In the genomic region with DNA sequence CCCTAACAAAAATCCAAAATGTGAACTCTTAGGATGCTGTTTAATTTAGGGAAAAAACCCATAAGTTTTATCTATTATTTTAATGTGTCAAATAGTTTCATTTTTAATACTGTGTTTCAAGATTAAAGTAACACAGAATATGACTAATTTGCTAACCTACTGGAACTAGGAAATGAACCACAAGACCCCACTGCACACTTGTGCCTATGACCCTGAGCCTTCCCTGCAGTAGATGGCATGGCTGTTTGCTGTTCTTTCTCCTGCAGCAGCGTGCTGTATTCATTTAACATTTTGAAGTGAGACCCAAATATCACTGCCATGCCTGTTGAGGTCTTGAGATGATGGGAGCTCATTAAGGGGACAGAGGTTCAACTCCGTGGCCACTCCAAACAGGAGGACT, we compare ENCODE assay signal across 23 cellular contexts.
DNase-seq lines count a peak whose midpoint lies in the region; ATAC-seq lines count a peak whose summit lies in the region.
"Had no signal": no experiment of that assay in that cellular context is flagged by ENCODE, and none has a peak within 500 bp of the region (broad histone marks: within the 10 kb centered on the region; RNA-seq: fewer than 3 reads in every experiment).

No MANE protein-coding gene starts in this region.

- no peak overlapping the region for H3K4me3 Mint-ChIP-seq in activated CD4-positive, alpha-beta T cell treated with anti-CD3 and anti-CD28 coated beads for 36 hours
- no peak overlapping the region for H3K4me3 Mint-ChIP-seq in activated CD4-positive, alpha-beta T cell treated with anti-CD3 and anti-CD28 coated beads, Interleukin-2, amount 10 ng/mL, durations not matched to agents 7 days and 5 days
- H3K4me3 Mint-ChIP-seq in activated T-cell treated with anti-CD3 and anti-CD28 coated beads, Interleukin-2, amount 50 U/mL, for 72 hours, result no peak overlapping the region
- H3K4me3 Mint-ChIP-seq: CD14-positive monocyte; CD4-positive, CD25-positive, alpha-beta regulatory T cell; CD8-positive, alpha-beta memory T cell had no signal

- no peaks in the 10 kb centered on the region for H3K36me3 Mint-ChIP-seq in activated CD4-positive, alpha-beta T cell treated with anti-CD3 and anti-CD28 coated beads for 36 hours (ENCODE audit: low read depth)
- peaks cover 3% of the 10 kb centered on the region for H3K36me3 Mint-ChIP-seq in activated CD4-positive, alpha-beta T cell treated with anti-CD3 and anti-CD28 coated beads, Interleukin-2, amount 10 ng/mL, durations not matched to agents 7 days and 5 days (ENCODE audit: low read depth)
- H3K36me3 Mint-ChIP-seq in activated T-cell treated with anti-CD3 and anti-CD28 coated beads, Interleukin-2, amount 50 U/mL, for 72 hours (ENCODE audit: insufficient read depth in 2 of 2), result peaks cover 0 to 2% of the 10 kb centered on the region in 2 donors
- H3K36me3 Mint-ChIP-seq: CD14-positive monocyte; CD4-positive, CD25-positive, alpha-beta regulatory T cell; CD8-positive, alpha-beta memory T cell had no signal

- peaks cover 4% of the 10 kb centered on the region for H3K9me3 Mint-ChIP-seq in activated CD4-positive, alpha-beta T cell treated with anti-CD3 and anti-CD28 coated beads for 36 hours (ENCODE audit: low read depth)
- peaks cover 4% of the 10 kb centered on the region for H3K9me3 Mint-ChIP-seq in activated CD4-positive, alpha-beta T cell treated with anti-CD3 and anti-CD28 coated beads, Interleukin-2, amount 10 ng/mL, durations not matched to agents 7 days and 5 days
- H3K9me3 Mint-ChIP-seq in activated T-cell treated with anti-CD3 and anti-CD28 coated beads, Interleukin-2, amount 50 U/mL, for 72 hours, result peaks cover 0 to 1% of the 10 kb centered on the region in 2 donors

- ATAC-seq in activated CD4-positive, alpha-beta T cell treated with anti-CD3 and anti-CD28 coated beads for 36 hours, result peak; percentile 30
- no peak for ATAC-seq in activated T-cell treated with anti-CD3 and anti-CD28 coated beads, Interleukin-2, amount 50 U/mL, for 72 hours (replicated peaks in 1 of 2)
- peak; percentile 52 for ATAC-seq in stimulated activated naive CD8-positive, alpha-beta T cell treated with anti-CD3 and anti-CD28 coated beads, Interleukin-15, Interleukin-2, amounts not matched to agents 100 U/mL and 50 U/mL, for 24 hours
- ATAC-seq: GM12878 had no signal

- intact Hi-C loops in activated CD4-positive, alpha-beta T cell treated with anti-CD3 and anti-CD28 coated beads for 36 hours (cut with DNase I, micrococcal nuclease), result no loop called here

- in situ Hi-C loops in HAP-1 (cut with MboI; ENCODE audit: low sequenced_read_pairs), result no loop called here

- POLR2A ChIA-PET in activated CD4-positive, alpha-beta T cell treated with anti-CD3 and anti-CD28 coated beads for 36 hours (lab: Charles Lee), result no interaction called here
- POLR2A ChIA-PET in activated CD4-positive, alpha-beta T cell treated with anti-CD3 and anti-CD28 coated beads, Interleukin-2, amount 10 ng/mL, durations not matched to agents 7 days and 5 days (lab: Charles Lee), result no interaction called here

- CTCF ChIA-PET in activated CD4-positive, alpha-beta T cell treated with anti-CD3 and anti-CD28 coated beads for 36 hours (lab: Charles Lee), result interaction anchor here (0.7 kb wide), 1 partner anchor 105 kb away, joined by 3 read pairs; no protein-coding TSS in a partner anchor
- CTCF ChIA-PET in activated CD4-positive, alpha-beta T cell treated with anti-CD3 and anti-CD28 coated beads, Interleukin-2, amount 10 ng/mL, durations not matched to agents 7 days and 5 days (lab: Charles Lee), result interaction anchor here (1.2 kb wide), 1 partner anchor 13 kb away, joined by 6 read pairs; no protein-coding TSS in a partner anchor

- no peaks in the 10 kb centered on the region for H3K27me3 ChIP-seq in HAP-1 (ENCODE audit: low read depth)
- H3K27me3 ChIP-seq: BE2C, BLaER1 had no signal

- H3K4me3 ChIP-seq in HAP-1, result no peak overlapping the region
- H3K4me3 ChIP-seq: BLaER1, GM12878 had no signal

- H3K27me3 Mint-ChIP-seq in activated CD4-positive, alpha-beta T cell treated with anti-CD3 and anti-CD28 coated beads for 36 hours, result no peaks in the 10 kb centered on the region
- no peaks in the 10 kb centered on the region for H3K27me3 Mint-ChIP-seq in activated CD4-positive, alpha-beta T cell treated with anti-CD3 and anti-CD28 coated beads, Interleukin-2, amount 10 ng/mL, durations not matched to agents 7 days and 5 days
- no peaks in the 10 kb centered on the region for H3K27me3 Mint-ChIP-seq in activated T-cell treated with anti-CD3 and anti-CD28 coated beads, Interleukin-2, amount 50 U/mL, for 72 hours (ENCODE audit: low read depth)
- H3K27me3 Mint-ChIP-seq: CD4-positive, CD25-positive, alpha-beta regulatory T cell had no signal

- H3K4me1 ChIP-seq in HAP-1, result no peaks in the 10 kb centered on the region
- H3K4me1 ChIP-seq: BLaER1 had no signal

- no peaks in the 10 kb centered on the region for H3K9me3 ChIP-seq in HAP-1
- H3K9me3 ChIP-seq: BE2C, BLaER1 had no signal

- H3K36me3 ChIP-seq in HAP-1 (replicated peaks), result no peaks in the 10 kb centered on the region
- H3K36me3 ChIP-seq: BE2C, BLaER1 had no signal

- H3K4me1 Mint-ChIP-seq in activated CD4-positive, alpha-beta T cell treated with anti-CD3 and anti-CD28 coated beads for 36 hours, result peaks cover 2% of the 10 kb centered on the region
- H3K4me1 Mint-ChIP-seq in activated CD4-positive, alpha-beta T cell treated with anti-CD3 and anti-CD28 coated beads, Interleukin-2, amount 10 ng/mL, durations not matched to agents 7 days and 5 days, result peaks cover 1% of the 10 kb centered on the region
- peaks cover 5% of the 10 kb centered on the region for H3K4me1 Mint-ChIP-seq in activated T-cell treated with anti-CD3 and anti-CD28 coated beads, Interleukin-2, amount 50 U/mL, for 72 hours (ENCODE audit: low read depth)
- H3K4me1 Mint-ChIP-seq: CD14-positive monocyte; CD8-positive, alpha-beta memory T cell had no signal

- no peak overlapping the region for H3K27ac Mint-ChIP-seq in activated CD4-positive, alpha-beta T cell treated with anti-CD3 and anti-CD28 coated beads for 36 hours
- H3K27ac Mint-ChIP-seq in activated CD4-positive, alpha-beta T cell treated with anti-CD3 and anti-CD28 coated beads, Interleukin-2, amount 10 ng/mL, durations not matched to agents 7 days and 5 days, result no peak overlapping the region
- H3K27ac Mint-ChIP-seq in activated T-cell treated with anti-CD3 and anti-CD28 coated beads, Interleukin-2, amount 50 U/mL, for 72 hours, result no peak overlapping the region
- H3K27ac Mint-ChIP-seq: CD4-positive, alpha-beta memory T cell; CD8-positive, alpha-beta memory T cell had no signal

- no peak for DNase-seq in activated CD4-positive, alpha-beta T cell treated with anti-CD3 and anti-CD28 coated beads for 36 hours
- no peak for DNase-seq in activated CD4-positive, alpha-beta T cell treated with anti-CD3 and anti-CD28 coated beads, Interleukin-2, amount 10 ng/mL, durations not matched to agents 7 days and 5 days
- peak; percentile 1 for DNase-seq in activated T-cell treated with anti-CD3 and anti-CD28 coated beads for 48 hours (ENCODE audit: low read depth)
- DNase-seq in activated T-cell treated with anti-CD3 and anti-CD28 coated beads, Interleukin-2, amount 50 U/mL, for 72 hours, result no peak
- no peak for DNase-seq in stimulated activated naive CD8-positive, alpha-beta T cell treated with anti-CD3 and anti-CD28 coated beads, Interleukin-15, Interleukin-2, amounts not matched to agents 100 U/mL and 50 U/mL, for 24 hours
- no peak for DNase-seq in HAP-1 (ENCODE audit: low spot score in 2 of 2)
- DNase-seq: ACHN; BE2C; C1 segment of cervical spinal cord; CD4-positive, alpha-beta memory T cell; CD4-positive, CD25-positive, alpha-beta regulatory T cell; CD8-positive, alpha-beta memory T cell; COR-L47; DMS 273 treated with DMSO at 0.1 percent for 48 hours; DMS153; DMS53; DMS79; DND-41; EL; GDM1 had no signal

Comparison
In these comparisons a context has a peak if more than half of its experiments do, and no peak if none do; other contexts are left out.
1. ATAC-seq: peak in activated CD4-positive, alpha-beta T cell treated with anti-CD3 and anti-CD28 coated beads for 36 hours (single experiment) and stimulated activated naive CD8-positive, alpha-beta T cell treated with anti-CD3 and anti-CD28 coated beads, Interleukin-15, Interleukin-2, amounts not matched to agents 100 U/mL and 50 U/mL, for 24 hours (single experiment); none in activated T-cell treated with anti-CD3 and anti-CD28 coated beads, Interleukin-2, amount 50 U/mL, for 72 hours (0 of 2).